ENCODE assay signal across 13 cellular contexts in the genomic region with DNA sequence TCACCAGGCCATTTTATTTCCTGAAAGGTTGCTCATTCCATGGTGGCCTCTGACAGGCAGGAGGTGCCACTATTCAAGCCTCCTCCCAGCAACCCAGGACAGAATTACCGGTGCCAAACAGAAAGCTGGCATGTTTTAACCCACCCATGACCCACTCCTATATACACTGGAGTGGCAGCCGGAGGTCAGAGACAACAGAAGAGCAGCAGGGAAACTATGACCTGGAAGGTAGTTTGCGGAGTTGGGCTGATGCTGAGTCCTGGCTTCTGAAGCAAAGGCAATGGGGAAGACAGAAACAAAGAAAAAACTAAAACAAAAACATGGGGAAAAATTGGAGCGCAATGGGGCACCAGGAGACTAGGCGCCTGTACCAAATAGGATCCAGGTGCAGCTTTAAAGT. TPM values are rescaled to one million over a fixed set of nuclear protein-coding genes. Genes with fewer than 3 reads are reported as not detected.
DNase-seq lines count a peak whose midpoint lies in the region; FAIRE-seq and TF ChIP-seq lines count a peak whose summit lies in the region.
"Had no signal": no experiment of that assay in that cellular context is flagged by ENCODE, and none has a peak within 500 bp of the region (broad histone marks: within the 10 kb centered on the region; RNA-seq: fewer than 3 reads in every experiment).

No MANE protein-coding gene starts in this region.

- H3K4me3 Mint-ChIP-seq in endodermal cell (no peak overlapping the region), nephron progenitor cell (peak overlapping the region; percentile 83), type B pancreatic cell (peak overlapping the region; percentile 79)
- H3K4me3 Mint-ChIP-seq: stimulated activated naive CD8-positive, alpha-beta T cell treated with anti-CD3 and anti-CD28 coated beads, Interleukin-15, Interleukin-2, amounts not matched to agents 100 ng/mL and 50 ng/mL, for 24 hours had no signal

- no TSS peak for BruUV-seq in PC-9 (replicated peaks; lab: Mats Ljungman, UMichigan)

- no peaks in the 10 kb centered on the region for H3K9me2 ChIP-seq in PC-9 (ENCODE audit: insufficient read depth)

- 85 to 88% methylated on average over 4 to 5 of the region's 5 CpGs for WGBS in endodermal cell (ENCODE audit: insufficient coverage in 1 of 2, insufficient read length in 1 of 2), 2 experiments

- TF ChIP-seq CTCF in endodermal cell (conservative IDR thresholded peaks at IDR 0.05) (no peak), nephron progenitor cell (IDR thresholded peaks at IDR 0.05) (no peak), type B pancreatic cell (conservative IDR thresholded peaks at IDR 0.05) (no peak), PC-9 (conservative IDR thresholded peaks at IDR 0.05) (no peak)

- H2AFZ ChIP-seq in PC-9 = no peak overlapping the region

- peak; percentile 21 for DNase-seq in DMS 273 (lab: John Stamatoyannopoulos, UW; ENCODE audit: unreplicated experiment)
- DNase-seq in DMS 273 treated with DMSO at 0.1 percent for 48 hours (lab: John Stamatoyannopoulos, UW) = no peak
- peak; percentile 48 for DNase-seq in endodermal cell
- peak; percentile 5 for DNase-seq in nephron progenitor cell
- DNase-seq in type B pancreatic cell (ENCODE audit: extremely low spot score, unreplicated experiment) = no peak
- DNase-seq in kidney glomerular epithelial cell (lab: John Stamatoyannopoulos, UW) = no peak
- DNase-seq in RCC 7860 (ENCODE audit: low spot score) = no peak
- DNase-seq in PC-9 = no peak
- DNase-seq: activated T-cell treated with anti-CD3 and anti-CD28 coated beads for 4 hours had no signal

- H4K20me1 ChIP-seq in PC-9 (ENCODE audit: insufficient read depth) = no peaks in the 10 kb centered on the region

- H3K9me3 ChIP-seq in endodermal cell (ENCODE audit: control insufficient read depth, low read length) (no peaks in the 10 kb centered on the region), PC-9 (ENCODE audit: insufficient read depth, low read depth) (no peaks in the 10 kb centered on the region)

- CTCF ChIA-PET in PC-9 (lab: Charles Lee) = no interaction called here

- intact Hi-C loops in PC-9 (cut with micrococcal nuclease; ENCODE audit: unreplicated experiment) = no loop called here

- H3K4me1 ChIP-seq in endodermal cell (ENCODE audit: control insufficient read depth, insufficient read depth, low read length) (no peaks in the 10 kb centered on the region), PC-9 (replicated peaks; ENCODE audit: insufficient read depth) (no peaks in the 10 kb centered on the region)

- no peak overlapping the region for H3K9ac ChIP-seq in endodermal cell (ENCODE audit: extremely low read depth, low read length, poor library complexity, severe bottlenecking)

- H3K9me3 Mint-ChIP-seq in endodermal cell (no peaks in the 10 kb centered on the region), nephron progenitor cell (peaks cover 29% of the 10 kb centered on the region), type B pancreatic cell (peaks cover 6% of the 10 kb centered on the region)
- H3K9me3 Mint-ChIP-seq: stimulated activated naive CD8-positive, alpha-beta T cell treated with anti-CD3 and anti-CD28 coated beads, Interleukin-15, Interleukin-2, amounts not matched to agents 100 ng/mL and 50 ng/mL, for 24 hours had no signal

- H3K36me3 ChIP-seq in endodermal cell (ENCODE audit: control insufficient read depth, insufficient read depth, low read length) = no peaks in the 10 kb centered on the region
- no peaks in the 10 kb centered on the region for H3K36me3 ChIP-seq in PC-9 (ENCODE audit: low read depth)

- no peaks in the 10 kb centered on the region for H3K36me3 Mint-ChIP-seq in endodermal cell (ENCODE audit: low read depth)
- H3K36me3 Mint-ChIP-seq in nephron progenitor cell (ENCODE audit: low read depth) = peaks cover 47% of the 10 kb centered on the region
- H3K36me3 Mint-ChIP-seq in type B pancreatic cell = peaks cover 22% of the 10 kb centered on the region

- H3K27me3 ChIP-seq in endodermal cell (ENCODE audit: control insufficient read depth, insufficient read depth, low read length, poor library complexity, severe bottlenecking) (no peaks in the 10 kb centered on the region), PC-9 (ENCODE audit: insufficient read depth, low read depth) (no peaks in the 10 kb centered on the region)

- H3K79me2 ChIP-seq in PC-9 (ENCODE audit: low read depth) = no peaks in the 10 kb centered on the region

- no peaks in the 10 kb centered on the region for H3F3A ChIP-seq in PC-9 (ENCODE audit: insufficient read depth, low read depth)

- no peak overlapping the region for H3K4me2 ChIP-seq in PC-9

- peaks cover 16% of the 10 kb centered on the region for H3K4me1 Mint-ChIP-seq in endodermal cell
- H3K4me1 Mint-ChIP-seq in nephron progenitor cell = peaks cover 28% of the 10 kb centered on the region
- peaks cover 5% of the 10 kb centered on the region for H3K4me1 Mint-ChIP-seq in type B pancreatic cell (ENCODE audit: unreplicated experiment)

- H3K27ac ChIP-seq in endodermal cell (ENCODE audit: low read depth, low read length) (peak overlapping the region; percentile 56), PC-9 (no peak overlapping the region)
- H3K27ac ChIP-seq: 22Rv1 had no signal

- POLR2A ChIA-PET in PC-9 (lab: Charles Lee; ENCODE audit: unreplicated experiment) = no interaction called here

- peak overlapping the region; percentile 51 for H3K4me3 ChIP-seq in endodermal cell (ENCODE audit: low read length)
- no peak overlapping the region for H3K4me3 ChIP-seq in PC-9

- H3K27me3 Mint-ChIP-seq in endodermal cell (ENCODE audit: insufficient read depth) = no peaks in the 10 kb centered on the region
- H3K27me3 Mint-ChIP-seq in nephron progenitor cell (ENCODE audit: low read depth, poor library complexity) = no peaks in the 10 kb centered on the region
- H3K27me3 Mint-ChIP-seq in type B pancreatic cell = peaks cover 4% of the 10 kb centered on the region

- no peak for FAIRE-seq in RCC 7860 (lab: Jason Lieb, UNC)

- H3K27ac Mint-ChIP-seq in endodermal cell = no peak overlapping the region
- peak overlapping the region; percentile 35 for H3K27ac Mint-ChIP-seq in nephron progenitor cell
- peak overlapping the region; percentile 3 for H3K27ac Mint-ChIP-seq in type B pancreatic cell
- H3K27ac Mint-ChIP-seq: stimulated activated naive CD8-positive, alpha-beta T cell treated with anti-CD3 and anti-CD28 coated beads, Interleukin-15, Interleukin-2, amounts not matched to agents 100 ng/mL and 50 ng/mL, for 24 hours had no signal

RNA-seq across cellular contexts. Expression of gene RFTN2, which starts 2.2 kb away (rescaled TPM):
- total RNA-seq in endodermal cell (under 1 TPM; 0.55 TPM), type B pancreatic cell (ENCODE audit: low replicate concordance) (0.07 and 14.9 TPM in 2 replicates), PC-9 (2021) (not detected in 2 replicates)
- 25.2 TPM for polyA plus RNA-seq in endodermal cell (2013, experiment 1 of 2)
- polyA plus RNA-seq in endodermal cell (2013, experiment 2 of 2) = 19.0 TPM
- total RNA-seq: HT1080, OCI-LY7 had no signal

RNA-seq across cellular contexts. Expression of gene MARS2, which starts 32.0 kb away (rescaled TPM):
- total RNA-seq in endodermal cell (10 to 100 TPM; 10.4 to 13.4 TPM), type B pancreatic cell (ENCODE audit: low replicate concordance) (10.3 and 10.4 TPM in 2 replicates), PC-9 (2021) (5.1 and 6.0 TPM in 2 replicates)
- polyA plus RNA-seq in endodermal cell (2013, experiment 1 of 2) = 9.9 TPM
- 7.7 TPM for polyA plus RNA-seq in endodermal cell (2013, experiment 2 of 2)

Comparison
In these comparisons a context has a peak if more than half of its experiments do, and no peak if none do; other contexts are left out.
1. DNase-seq: peak in DMS 273 (single experiment), endodermal cell (single experiment) and nephron progenitor cell (single experiment); none in DMS 273 treated with DMSO at 0.1 percent for 48 hours (single experiment), type B pancreatic cell (single experiment), kidney glomerular epithelial cell (single experiment), RCC 7860 (single experiment) and PC-9 (0 of 2).